12 cellular contexts compared by ENCODE assay signal in the genomic region with DNA sequence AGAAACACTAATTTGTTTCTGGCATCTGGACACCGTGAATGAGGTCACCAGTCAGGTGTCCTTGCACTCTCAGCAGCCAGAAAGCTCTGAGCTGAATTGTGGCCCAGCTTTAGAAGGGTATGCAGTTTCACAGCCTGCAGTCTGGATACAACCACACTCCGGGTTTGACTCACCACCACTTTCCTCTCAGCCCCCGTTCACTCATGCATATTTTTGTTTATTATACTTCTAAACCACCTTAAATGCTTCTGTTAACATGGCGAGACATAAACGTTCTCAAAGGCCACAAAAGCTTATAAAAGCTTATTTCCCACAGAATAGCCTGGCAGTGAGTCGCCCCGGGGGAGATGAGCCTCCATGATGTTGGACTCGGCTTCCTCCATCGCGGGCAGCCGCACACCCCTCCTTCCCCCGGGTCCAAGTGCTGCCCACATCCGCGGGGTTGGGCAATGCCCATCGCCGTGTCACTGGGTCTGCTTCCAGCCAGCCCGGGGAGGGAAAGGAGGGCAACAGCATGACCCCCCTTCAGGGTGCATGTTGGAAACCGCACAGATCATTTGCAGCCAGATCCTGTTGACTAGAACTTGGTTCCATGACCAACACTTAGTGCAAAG. TPM values are rescaled to one million over a fixed set of nuclear protein-coding genes. Genes with fewer than 3 reads are reported as not detected.
DNase-seq lines count a peak whose midpoint lies in the region; ATAC-seq and TF ChIP-seq lines count a peak whose summit lies in the region.
"Had no signal": no experiment of that assay in that cellular context is flagged by ENCODE, and none has a peak within 500 bp of the region (broad histone marks: within the 10 kb centered on the region; RNA-seq: fewer than 3 reads in every experiment).

No MANE protein-coding gene starts in this region.

- WGBS in transverse colon (ENCODE audit: low coverage in 1 of 2), 2 donors, result 72 to 80% methylated on average over 1 to 16 of the region's 18 CpGs

- H3K27ac ChIP-seq in transverse colon, result no peak overlapping the region

- no peaks in the 10 kb centered on the region for H3K27me3 ChIP-seq in BE2C
- H3K27me3 ChIP-seq in transverse colon, result no peaks in the 10 kb centered on the region

- no peaks in the 10 kb centered on the region for H3K4me1 ChIP-seq in BE2C
- H3K4me1 ChIP-seq in transverse colon, result peaks cover 6 to 8% (median 8%) of the 10 kb centered on the region in 4 donors

- H3K4me3 Mint-ChIP-seq in brain (no peak overlapping the region), memory B cell (peak overlapping the region; percentile 53)
- H3K4me3 Mint-ChIP-seq in activated naive CD8-positive, alpha-beta T cell treated with anti-CD3 and anti-CD28 coated beads for 36 hours, result no peak overlapping the region
- H3K4me3 Mint-ChIP-seq: activated naive CD8-positive, alpha-beta T cell had no signal

- H3K36me3 Mint-ChIP-seq in brain, result no peaks in the 10 kb centered on the region
- H3K36me3 Mint-ChIP-seq in memory B cell, result peaks cover 1% of the 10 kb centered on the region
- H3K36me3 Mint-ChIP-seq in activated naive CD8-positive, alpha-beta T cell treated with anti-CD3 and anti-CD28 coated beads for 36 hours, result no peaks in the 10 kb centered on the region

- peaks cover 0 to 11% (median 7%) of the 10 kb centered on the region in 5 experiments for H3K9me3 Mint-ChIP-seq in brain
- H3K9me3 Mint-ChIP-seq in memory B cell, result peaks cover 6% of the 10 kb centered on the region
- H3K9me3 Mint-ChIP-seq in activated naive CD8-positive, alpha-beta T cell treated with anti-CD3 and anti-CD28 coated beads for 36 hours, result peaks cover 10% of the 10 kb centered on the region

- in situ Hi-C loops in transverse colon (cut with MboI; ENCODE audit: low pct_ligation_motif_present in 1 of 4, low pct_unique_long_range_greater_than_20kb in 1 of 4, low sequenced_read_pairs in 3 of 4), result no loop called here

- H3K4me3 ChIP-seq in BE2C (ENCODE audit: low read depth, low read length) (no peak overlapping the region), transverse colon (no peak overlapping the region)

- peak overlapping the region in 4 of 5 experiments; percentile 42 to 91 (median 80) for H3K27ac Mint-ChIP-seq in brain
- H3K27ac Mint-ChIP-seq in memory B cell, result no peak overlapping the region
- no peak overlapping the region for H3K27ac Mint-ChIP-seq in activated naive CD8-positive, alpha-beta T cell treated with anti-CD3 and anti-CD28 coated beads for 36 hours
- H3K27ac Mint-ChIP-seq: activated naive CD8-positive, alpha-beta T cell had no signal

- no peak for TF ChIP-seq EP300 in transverse colon (IDR thresholded peaks at IDR 0.05; ENCODE audit: low read depth)

- no peak for TF ChIP-seq POLR2A in transverse colon (IDR thresholded peaks at IDR 0.05)

- intact Hi-C loops in transverse colon (cut with DNase I; ENCODE audit: low total_unique reads), result no loop called here

- peak; percentile 21 for DNase-seq in BE2C
- DNase-seq in memory B cell (ENCODE audit: low spot score in 2 of 2), result no peak
- DNase-seq in activated naive CD8-positive, alpha-beta T cell treated with anti-CD3 and anti-CD28 coated beads for 36 hours, result no peak
- DNase-seq in transverse colon, result no peak
- DNase-seq: COR-L47; stimulated activated CD4-positive, alpha-beta T cell treated with anti-CD3 and anti-CD28 coated beads, Interleukin-2, amount 100 ng/mL, for 24 hours; trophoblast cell had no signal

- peaks cover 30% of the 10 kb centered on the region for H3K4me1 Mint-ChIP-seq in brain
- peaks cover 3% of the 10 kb centered on the region for H3K4me1 Mint-ChIP-seq in memory B cell
- no peaks in the 10 kb centered on the region for H3K4me1 Mint-ChIP-seq in activated naive CD8-positive, alpha-beta T cell treated with anti-CD3 and anti-CD28 coated beads for 36 hours

- no peaks in the 10 kb centered on the region for H3K36me3 ChIP-seq in BE2C
- no peaks in the 10 kb centered on the region for H3K36me3 ChIP-seq in transverse colon

- ATAC-seq in HG02884 (IDR thresholded peaks at IDR 0.05; ENCODE audit: unreplicated experiment), result peak; percentile 55
- no peak for ATAC-seq in memory B cell (ENCODE audit: low read depth)
- no peak for ATAC-seq in GM19023 (IDR thresholded peaks at IDR 0.05; ENCODE audit: unreplicated experiment)
- ATAC-seq in HG02981 (IDR thresholded peaks at IDR 0.05; ENCODE audit: unreplicated experiment), result no peak

- no peaks in the 10 kb centered on the region for H3K9me3 ChIP-seq in BE2C
- peaks cover 7 to 13% of the 10 kb centered on the region in 2 donors for H3K9me3 ChIP-seq in transverse colon

- H3K27me3 Mint-ChIP-seq in brain (no peaks in the 10 kb centered on the region), memory B cell (peaks cover 13% of the 10 kb centered on the region)
- H3K27me3 Mint-ChIP-seq in activated naive CD8-positive, alpha-beta T cell treated with anti-CD3 and anti-CD28 coated beads for 36 hours, result no peaks in the 10 kb centered on the region
- H3K27me3 Mint-ChIP-seq: activated naive CD8-positive, alpha-beta T cell had no signal

- TF ChIP-seq CTCF in BE2C (IDR thresholded peaks at IDR 0.05; ENCODE audit: low read depth, low read length) (no peak), brain (conservative IDR thresholded peaks at IDR 0.05) (no peak), transverse colon (IDR thresholded peaks at IDR 0.05) (no peak)

RNA-seq across cellular contexts. Expression of a gene that starts 16.9 kb away (rescaled TPM):
- polyA plus RNA-seq in BE2C (2012; ENCODE audit: insufficient read depth, insufficient read length, low read depth), result 47.6 TPM
- polyA plus RNA-seq in brain (ENCODE audit: insufficient read depth, low read depth, low replicate concordance), result 78.3 TPM
- 10 to 100 TPM; 26.6 to 30.7 TPM for total RNA-seq in activated naive CD8-positive, alpha-beta T cell treated with anti-CD3 and anti-CD28 coated beads for 36 hours
- 10 to 100 TPM; 22.7 to 41.5 (median 29.1) TPM for total RNA-seq in transverse colon

Comparison
In these comparisons a context has a peak if more than half of its experiments do, and no peak if none do; other contexts are left out.
1. H3K27ac Mint-ChIP-seq: peak in brain (4 of 5); none in memory B cell (single experiment) and activated naive CD8-positive, alpha-beta T cell treated with anti-CD3 and anti-CD28 coated beads for 36 hours (single experiment).